ENCODE assay signal across 8 cellular contexts in genomic region chr10:112471878-112472487, GRCh38. TPM values are rescaled to one million over a fixed set of nuclear protein-coding genes. Genes with fewer than 3 reads are reported as not detected.
DNase-seq lines count a peak whose midpoint lies in the region; ATAC-seq and TF ChIP-seq lines count a peak whose summit lies in the region.

No MANE protein-coding gene starts in this region.

- H3K9me3 ChIP-seq in adrenal gland (replicated peaks in 1 of 3) (no peaks in the 10 kb centered on the region), right cardiac atrium (ENCODE audit: control insufficient read depth, low read length) (no peaks in the 10 kb centered on the region), smooth muscle cell (replicated peaks; ENCODE audit: low read depth) (no peaks in the 10 kb centered on the region)

- H3K9ac ChIP-seq in smooth muscle cell (ENCODE audit: low read depth) = no peak overlapping the region

- H3K4me3 ChIP-seq in adrenal gland (no peak overlapping the region), right cardiac atrium (ENCODE audit: low read length) (no peak overlapping the region), smooth muscle cell (no peak overlapping the region)

- no peak overlapping the region for H3K4me2 ChIP-seq in smooth muscle cell

- H3K36me3 ChIP-seq in adrenal gland (replicated peaks in 1 of 2) (no peaks in the 10 kb centered on the region), smooth muscle cell (ENCODE audit: low read depth) (no peaks in the 10 kb centered on the region)

- peaks cover 42% of the 10 kb centered on the region for H4K20me1 ChIP-seq in smooth muscle cell (ENCODE audit: low read depth)

- DNase-seq in A172 (ENCODE audit: low spot score) = peak; percentile 70
- peak; percentile 75 for DNase-seq in GM03348 (ENCODE audit: low spot score)
- DNase-seq in NCI-H2107 treated with DMSO at 0.1 percent for 48 hours (lab: John Stamatoyannopoulos, UW; ENCODE audit: unreplicated experiment) = peak; percentile 42
- no peak for DNase-seq in adrenal gland
- no peak for DNase-seq in right cardiac atrium
- DNase-seq in smooth muscle cell (lab: John Stamatoyannopoulos, UW; ENCODE audit: unreplicated experiment) = no peak

- H3K27ac ChIP-seq in adrenal gland (peak overlapping the region in 1 of 5 donors; percentile 43), right cardiac atrium (ENCODE audit: low read length) (no peak overlapping the region), smooth muscle cell (ENCODE audit: low read depth) (no peak overlapping the region)

- H3K27me3 ChIP-seq in adrenal gland (no peaks in the 10 kb centered on the region), right cardiac atrium (ENCODE audit: control insufficient read depth, insufficient read depth) (no peaks in the 10 kb centered on the region), smooth muscle cell (ENCODE audit: low read depth) (no peaks in the 10 kb centered on the region)

- 14 to 17% (median 15%) methylated on average over 4 of the region's 4 CpGs for WGBS in adrenal gland, 4 donors
- 25% methylated on average over 4 of the region's 4 CpGs for WGBS in right cardiac atrium
- WGBS in smooth muscle cell (ENCODE audit: low lambda C conversion rate) = 42% methylated on average over 4 of the region's 4 CpGs

- H3K4me1 ChIP-seq in adrenal gland (replicated peaks in 1 of 2) (peaks cover 0 to 14% of the 10 kb centered on the region in 2 donors), right cardiac atrium (ENCODE audit: control insufficient read depth, insufficient read depth, low read length) (no peaks in the 10 kb centered on the region), smooth muscle cell (ENCODE audit: low read depth) (no peaks in the 10 kb centered on the region)

- TF ChIP-seq CTCF in adrenal gland (IDR thresholded peaks at IDR 0.05) (peak; percentile 58 to 78 (median 70)), smooth muscle cell (IDR thresholded peaks at IDR 0.05; ENCODE audit: borderline replicate concordance, insufficient read depth, poor library complexity, severe bottlenecking) (peak; percentile 54)

- intact Hi-C loops in adrenal gland (cut with DNase I) = loop anchor here in 1 of 2 donors (10.0 kb wide), 1 partner anchor 913 kb away; no protein-coding TSS in a partner anchor
- intact Hi-C loops in right cardiac atrium (cut with DNase I) = loop anchor here in 2 of 4 donors (5.0 to 10.0 kb wide), 2 partner anchors 913 to 1050 kb away; no protein-coding TSS in a partner anchor

- H3F3A ChIP-seq in smooth muscle cell (ENCODE audit: low read depth) = no peaks in the 10 kb centered on the region

- ATAC-seq in HG02571 (IDR thresholded peaks at IDR 0.05; ENCODE audit: unreplicated experiment) = peak; percentile 54
- ATAC-seq in right cardiac atrium = peak; percentile 56 to 65
- no peak for ATAC-seq in HG03097 (IDR thresholded peaks at IDR 0.05; ENCODE audit: low FRiP score, unreplicated experiment)

- H3K79me2 ChIP-seq in smooth muscle cell (ENCODE audit: low read depth) = no peaks in the 10 kb centered on the region

- no peak for TF ChIP-seq POLR2A in adrenal gland (IDR thresholded peaks at IDR 0.05)

- H2AFZ ChIP-seq in smooth muscle cell (ENCODE audit: low read depth) = no peak overlapping the region

RNA-seq across cellular contexts. Expression of gene VTI1A, which starts 25.0 kb away (rescaled TPM):
- 38.1 and 41.3 TPM in 2 replicates for total RNA-seq in A172 (2014; rRNA removed; shearing (Covaris generic))
- total RNA-seq in adrenal gland (10 to 100 TPM; 18.1 to 64.1 (median 25.2) TPM), right cardiac atrium (10 to 100 TPM; 17.6 to 22.5 (median 21.1) TPM), smooth muscle cell (21.8 and 30.3 TPM in 2 replicates)
- polyA plus RNA-seq in adrenal gland (10 to 100 TPM in 1 of 3 donors, 1 to 10 TPM in 2; 5.2 to 21.6 (median 9.7) TPM), right cardiac atrium (9.1 TPM), smooth muscle cell (11.9 and 14.0 TPM in 2 replicates)

RNA-seq across cellular contexts. Expression of gene ZDHHC6, which starts 25.3 kb away (rescaled TPM):
- 33.4 and 50.2 TPM in 2 replicates for total RNA-seq in A172 (2014; rRNA removed; shearing (Covaris generic))
- total RNA-seq in adrenal gland (10 to 100 TPM; 10.8 to 36.7 (median 25.6) TPM), right cardiac atrium (10 to 100 TPM; 17.8 to 27.2 (median 18.5) TPM), smooth muscle cell (19.2 and 19.4 TPM in 2 replicates)
- polyA plus RNA-seq in adrenal gland (10 to 100 TPM; 43.2 to 51.9 (median 48.8) TPM), right cardiac atrium (18.2 TPM), smooth muscle cell (19.7 and 24.5 TPM in 2 replicates)

Comparison
In these comparisons a context has a peak if more than half of its experiments do, and no peak if none do; other contexts are left out.
1. DNase-seq: peak in A172 (single experiment), GM03348 (single experiment) and NCI-H2107 treated with DMSO at 0.1 percent for 48 hours (single experiment); none in adrenal gland (0 of 7), right cardiac atrium (0 of 3) and smooth muscle cell (single experiment).